In the genomic region with DNA sequence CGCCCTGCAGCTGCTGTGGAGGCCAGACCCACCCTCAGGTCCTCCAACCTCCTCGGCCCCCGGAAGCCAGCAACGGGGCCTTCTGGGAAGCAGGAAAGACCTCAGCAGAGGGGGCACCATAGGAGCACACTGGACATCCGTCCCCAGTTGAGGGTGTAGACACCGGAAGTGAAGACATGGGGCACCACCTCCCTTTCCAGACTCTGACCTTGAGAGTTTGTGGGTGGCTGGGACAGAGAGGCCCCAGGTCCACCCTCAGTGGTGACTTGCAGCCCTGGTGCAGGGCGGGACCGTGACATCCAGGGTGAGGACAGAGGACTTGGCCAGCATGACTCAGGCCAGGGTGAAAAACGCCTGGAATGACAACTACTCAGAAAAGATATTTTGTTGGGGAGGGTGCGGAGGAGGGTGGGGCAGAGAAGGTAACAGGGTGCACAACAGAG, we compare ENCODE assay signal across 7 cellular contexts. TPM values are rescaled to one million over a fixed set of nuclear protein-coding genes. Genes with fewer than 3 reads are reported as not detected.
DNase-seq lines count a peak whose midpoint lies in the region; ATAC-seq and TF ChIP-seq lines count a peak whose summit lies in the region.

No MANE protein-coding gene starts in this region.

- no peaks in the 10 kb centered on the region for H3K9me3 Mint-ChIP-seq in stimulated activated effector memory CD8-positive, alpha-beta T cell treated with anti-CD3 and anti-CD28 coated beads, Interleukin-12 subunit alpha, Interleukin-12 subunit beta, amount 100 ng/mL, for 72 hours

- H3K27ac Mint-ChIP-seq in stimulated activated effector memory CD8-positive, alpha-beta T cell treated with anti-CD3 and anti-CD28 coated beads, Interleukin-12 subunit alpha, Interleukin-12 subunit beta, amount 100 ng/mL, for 72 hours = no peak overlapping the region

- H3K9me3 ChIP-seq in Karpas-422 (ENCODE audit: low read length) = no peaks in the 10 kb centered on the region

- peaks cover 17% of the 10 kb centered on the region for H3K4me1 Mint-ChIP-seq in stimulated activated effector memory CD8-positive, alpha-beta T cell treated with anti-CD3 and anti-CD28 coated beads, Interleukin-12 subunit alpha, Interleukin-12 subunit beta, amount 100 ng/mL, for 72 hours

- H3K36me3 Mint-ChIP-seq in stimulated activated effector memory CD8-positive, alpha-beta T cell treated with anti-CD3 and anti-CD28 coated beads, Interleukin-12 subunit alpha, Interleukin-12 subunit beta, amount 100 ng/mL, for 72 hours = no peaks in the 10 kb centered on the region

- H4K20me1 ChIP-seq in Karpas-422 (ENCODE audit: insufficient read depth, low read depth, low read length) = no peaks in the 10 kb centered on the region

- peak; percentile 17 for ATAC-seq in stimulated activated effector memory CD8-positive, alpha-beta T cell treated with anti-CD3 and anti-CD28 coated beads, Interleukin-12 subunit alpha, Interleukin-12 subunit beta, amount 100 ng/mL, for 72 hours
- ATAC-seq in HG02610 (IDR thresholded peaks at IDR 0.05; ENCODE audit: unreplicated experiment) = no peak

- DNase-seq in Karpas-422 (peak; percentile 47), astrocyte of the cerebellum (ENCODE audit: low read depth) (no peak), inferior parietal cortex (ENCODE audit: extremely low spot score) (peak; percentile 33), NK-92 (lab: John Stamatoyannopoulos, UW; ENCODE audit: unreplicated experiment) (no peak), OCI-M1 (lab: John Stamatoyannopoulos, UW) (no peak)
- DNase-seq in stimulated activated effector memory CD8-positive, alpha-beta T cell treated with anti-CD3 and anti-CD28 coated beads, Interleukin-12 subunit alpha, Interleukin-12 subunit beta, amount 100 ng/mL, for 72 hours (ENCODE audit: low spot score in 2 of 2) = no peak

- no peak overlapping the region for H3K9ac ChIP-seq in Karpas-422 (ENCODE audit: low read length)

- no peaks in the 10 kb centered on the region for H3K9me2 ChIP-seq in Karpas-422 (replicated peaks; ENCODE audit: insufficient read depth, low read length)

- H3K36me3 ChIP-seq in Karpas-422 (ENCODE audit: insufficient read depth, low read length) = no peaks in the 10 kb centered on the region

- TF ChIP-seq CTCF in astrocyte of the cerebellum (IDR thresholded peaks at IDR 0.05; ENCODE audit: low read depth, low read length, missing control alignments) = no peak

- no peaks in the 10 kb centered on the region for H3K27me3 ChIP-seq in Karpas-422 (ENCODE audit: low read length)

- no peaks in the 10 kb centered on the region for H3K4me1 ChIP-seq in Karpas-422 (ENCODE audit: low read length)

- H3K4me3 ChIP-seq in Karpas-422 (ENCODE audit: low read length) (no peak overlapping the region), astrocyte of the cerebellum (ENCODE audit: low read depth, low read length) (peak overlapping the region; percentile 9)

- no peak overlapping the region for H3K4me2 ChIP-seq in Karpas-422 (ENCODE audit: low read depth, low read length, poor library complexity, severe bottlenecking)

- H3K79me2 ChIP-seq in Karpas-422 (ENCODE audit: low read length) = no peaks in the 10 kb centered on the region

- no peak overlapping the region for H3K27ac ChIP-seq in Karpas-422 (ENCODE audit: low read length)

- H3K4me3 Mint-ChIP-seq in stimulated activated effector memory CD8-positive, alpha-beta T cell treated with anti-CD3 and anti-CD28 coated beads, Interleukin-12 subunit alpha, Interleukin-12 subunit beta, amount 100 ng/mL, for 72 hours = no peak overlapping the region

- in situ Hi-C loops in astrocyte of the cerebellum (cut with HindIII; ENCODE audit: low sequenced_read_pairs) = no loop called here

- peak overlapping the region; percentile 46; the same call in 1 of the 2 replicates for H2AFZ ChIP-seq in Karpas-422 (ENCODE audit: low read length)

RNA-seq across cellular contexts. Expression of gene CEP295NL, which starts 19.9 kb away (rescaled TPM):
- total RNA-seq in Karpas-422 (2014; rRNA removed; shearing (Covaris generic); ENCODE audit: low replicate concordance) = not detected in 2 replicates

RNA-seq across cellular contexts. Expression of gene TIMP2, which starts 42.1 kb away (rescaled TPM):
- 0.07 TPM in 1 of 2 replicates, not detected in the other for total RNA-seq in Karpas-422 (2014; rRNA removed; shearing (Covaris generic); ENCODE audit: low replicate concordance)

RNA-seq across cellular contexts. Expression of gene USP36, which starts 42.5 kb away (rescaled TPM):
- total RNA-seq in Karpas-422 (2014; rRNA removed; shearing (Covaris generic); ENCODE audit: low replicate concordance) = 28.4 and 29.6 TPM in 2 replicates

Comparison
In these comparisons a context has a peak if more than half of its experiments do, and no peak if none do; other contexts are left out.
1. DNase-seq: peak in Karpas-422 (single experiment) and inferior parietal cortex (single experiment); none in astrocyte of the cerebellum (single experiment), stimulated activated effector memory CD8-positive, alpha-beta T cell treated with anti-CD3 and anti-CD28 coated beads, Interleukin-12 subunit alpha, Interleukin-12 subunit beta, amount 100 ng/mL, for 72 hours (0 of 2), NK-92 (single experiment) and OCI-M1 (single experiment).